Comparison of ENCODE assay signal across 11 cellular contexts in genomic region chr7:106114735-106115383, GRCh38. TPM values are rescaled to one million over a fixed set of nuclear protein-coding genes. Genes with fewer than 3 reads are reported as not detected.
A peak's percentile ranks its signal among the peaks of the same experiment; 100 is the strongest.
DNase-seq lines count a peak whose midpoint lies in the region; ATAC-seq, FAIRE-seq and TF ChIP-seq lines count a peak whose summit lies in the region.
"Had no signal": no experiment of that assay in that cellular context is flagged by ENCODE, and none has a peak within 500 bp of the region (broad histone marks: within the 10 kb centered on the region; RNA-seq: fewer than 3 reads in every experiment).

No MANE protein-coding gene starts in this region.

- peaks cover 17% of the 10 kb centered on the region for H3K36me3 ChIP-seq in OCI-LY7 (ENCODE audit: insufficient read depth, low read length)
- H3K36me3 ChIP-seq in psoas muscle (ENCODE audit: insufficient read depth in 1 of 2, low read depth in 1 of 2), result no peaks in the 10 kb centered on the region
- no peaks in the 10 kb centered on the region for H3K36me3 ChIP-seq in small intestine (ENCODE audit: control insufficient read depth in 2 of 2, insufficient read depth in 2 of 2, low read length in 2 of 2)
- H3K36me3 ChIP-seq: cardiac muscle cell, left lung had no signal

- peak overlapping the region; percentile 83 for H3K27ac Mint-ChIP-seq in activated naive CD8-positive, alpha-beta T cell treated with anti-CD3 and anti-CD28 coated beads for 36 hours

- no peak for TF ChIP-seq POLR2A in H54 (IDR thresholded peaks at IDR 0.05; ENCODE audit: low read depth, low read length)

- no peaks in the 10 kb centered on the region for H3K9me2 ChIP-seq in OCI-LY7 (ENCODE audit: insufficient read depth, low read length)

- H3K79me2 ChIP-seq in OCI-LY7 (ENCODE audit: insufficient read depth, low read depth, low read length), result peaks cover 33% of the 10 kb centered on the region

- H3K9me3 ChIP-seq in OCI-LY7 (ENCODE audit: low read length), result no peaks in the 10 kb centered on the region
- no peaks in the 10 kb centered on the region for H3K9me3 ChIP-seq in psoas muscle
- H3K9me3 ChIP-seq in small intestine (ENCODE audit: control insufficient read depth, low read depth), result no peaks in the 10 kb centered on the region
- H3K9me3 ChIP-seq: left lung had no signal

- peaks cover 52% of the 10 kb centered on the region for H3K4me1 Mint-ChIP-seq in activated naive CD8-positive, alpha-beta T cell treated with anti-CD3 and anti-CD28 coated beads for 36 hours

- POLR2A ChIA-PET in OCI-LY7 (lab: Charles Lee), result interaction anchor here (0.5 to 12.7 kb wide), 13 partner anchors 12 to 1169 kb away, joined by 3 to 297 read pairs (median 4); no protein-coding TSS in a partner anchor

- H3K4me1 ChIP-seq in OCI-LY7 (ENCODE audit: insufficient read depth, low read length, poor library complexity, severe bottlenecking), result peaks cover 66% of the 10 kb centered on the region
- H3K4me1 ChIP-seq in psoas muscle, result peaks cover 45% of the 10 kb centered on the region
- peaks cover 0 to 3% of the 10 kb centered on the region in 2 donors for H3K4me1 ChIP-seq in small intestine (ENCODE audit: control insufficient read depth in 2 of 2, insufficient read depth in 1 of 2, low read depth in 1 of 2, low read length in 1 of 2)

- H4K20me1 ChIP-seq in OCI-LY7 (ENCODE audit: insufficient read depth, low read length), result peaks cover 8% of the 10 kb centered on the region

- peaks cover 5% of the 10 kb centered on the region for H3K36me3 Mint-ChIP-seq in activated naive CD8-positive, alpha-beta T cell treated with anti-CD3 and anti-CD28 coated beads for 36 hours

- no peaks in the 10 kb centered on the region for H3K27me3 Mint-ChIP-seq in activated naive CD8-positive, alpha-beta T cell treated with anti-CD3 and anti-CD28 coated beads for 36 hours

- WGBS in psoas muscle, 3 donors, result 77 to 80% (median 78%) methylated on average over 5 of the region's 5 CpGs
- WGBS in small intestine, 3 donors, result 66 to 73% (median 71%) methylated on average over 5 of the region's 5 CpGs

- no peak for TF ChIP-seq CTCF in OCI-LY7 (conservative IDR thresholded peaks at IDR 0.05; ENCODE audit: low read length)
- TF ChIP-seq CTCF in psoas muscle (IDR thresholded peaks at IDR 0.05), result no peak

- H3K27me3 ChIP-seq in psoas muscle (ENCODE audit: insufficient read depth in 3 of 3, low read length in 2 of 3) (no peaks in the 10 kb centered on the region), small intestine (ENCODE audit: control insufficient read depth in 2 of 2, insufficient read depth in 2 of 2, low read length in 2 of 2) (no peaks in the 10 kb centered on the region)
- H3K27me3 ChIP-seq: cardiac muscle cell, left lung had no signal

- H3K9me3 Mint-ChIP-seq in activated naive CD8-positive, alpha-beta T cell treated with anti-CD3 and anti-CD28 coated beads for 36 hours, result no peaks in the 10 kb centered on the region

- ATAC-seq in psoas muscle, result no peak
- ATAC-seq in HG02981 (IDR thresholded peaks at IDR 0.05; ENCODE audit: unreplicated experiment), result no peak
- no peak for ATAC-seq in HG03460 (IDR thresholded peaks at IDR 0.05; ENCODE audit: unreplicated experiment)
- ATAC-seq: left lung had no signal

- H3K27ac ChIP-seq in OCI-LY7 (ENCODE audit: low read depth, low read length, poor library complexity, severe bottlenecking), result peak overlapping the region; percentile 83
- peak overlapping the region; percentile 76 for H3K27ac ChIP-seq in psoas muscle
- H3K27ac ChIP-seq in small intestine (ENCODE audit: low read depth in 1 of 2, low read length in 1 of 2), result no peak overlapping the region
- H3K27ac ChIP-seq: cardiac muscle cell, left lung had no signal

- CTCF ChIA-PET in OCI-LY7 (lab: Charles Lee; ENCODE audit: unreplicated experiment), result no interaction called here

- peak overlapping the region; percentile 35 for H3K4me3 Mint-ChIP-seq in activated naive CD8-positive, alpha-beta T cell treated with anti-CD3 and anti-CD28 coated beads for 36 hours

- DNase-seq in CD1c-positive myeloid dendritic cell (ENCODE audit: extremely low spot score), result peak; percentile 17
- DNase-seq in OCI-LY7 (ENCODE audit: low spot score), result peak; percentile 75
- peak; percentile 33 for DNase-seq in activated naive CD8-positive, alpha-beta T cell treated with anti-CD3 and anti-CD28 coated beads for 36 hours
- DNase-seq in psoas muscle, result no peak
- DNase-seq in small intestine, result no peak
- no peak for DNase-seq in H54 (ENCODE audit: insufficient read length, low spot score)
- DNase-seq: AML-193, left lung had no signal

- FAIRE-seq in small intestine (lab: Jason Lieb, UNC) (no peak), H54 (lab: Jason Lieb, UNC) (no peak)

- BruUV-seq in OCI-LY7 (replicated peaks; lab: Mats Ljungman, UMichigan), result no TSS peak

- peak overlapping the region; percentile 66 for H3K4me2 ChIP-seq in OCI-LY7 (ENCODE audit: low read length)

- peak overlapping the region; percentile 21 for H3K4me3 ChIP-seq in OCI-LY7 (ENCODE audit: low read depth, low read length, poor library complexity, severe bottlenecking)
- no peak overlapping the region for H3K4me3 ChIP-seq in psoas muscle
- H3K4me3 ChIP-seq in small intestine (ENCODE audit: low read depth in 1 of 2, low read length in 2 of 2), result no peak overlapping the region
- H3K4me3 ChIP-seq: cardiac muscle cell, left lung had no signal

- intact Hi-C loops in OCI-LY7 (cut with micrococcal nuclease; ENCODE audit: unreplicated experiment) (loop anchor here (1.0 to 10.0 kb wide), 2 partner anchors 38 to 1100 kb away; partner anchors contain the start of gene KMT2E), psoas muscle (cut with DNase I) (loop anchor here (5.0 to 10.0 kb wide), 3 partner anchors 37 to 1100 kb away; partner anchors contain the start of gene KMT2E (in 1 of the 2))

- H2AFZ ChIP-seq in OCI-LY7 (ENCODE audit: low read length), result peak overlapping the region; percentile 77

RNA-seq across cellular contexts. Expression of gene SYPL1, which starts 2.7 kb away (rescaled TPM):
- 30.4 and 34.1 TPM in 2 replicates for total RNA-seq in OCI-LY7 (2014; rRNA removed; shearing (Covaris generic))
- total RNA-seq in OCI-LY7 (2022), result 112 and 118 TPM in 2 replicates
- 10 to 100 TPM; 41.6 to 42.8 TPM for total RNA-seq in activated naive CD8-positive, alpha-beta T cell treated with anti-CD3 and anti-CD28 coated beads for 36 hours
- 100 to 1,000 TPM in 1 of 4 donors, 10 to 100 TPM in 3; 68.3 to 113 (median 80.2) TPM for total RNA-seq in psoas muscle
- polyA plus RNA-seq in psoas muscle, result 100 to 1,000 TPM in 1 of 3 donors, 10 to 100 TPM in 2; 66.3 to 110 (median 72.1) TPM
- polyA plus RNA-seq in small intestine, result 10 to 100 TPM; 21.0 to 94.2 (median 35.9) TPM

Comparison
In these comparisons a context has a peak if more than half of its experiments do, and no peak if none do; other contexts are left out.
1. DNase-seq: peak in CD1c-positive myeloid dendritic cell (single experiment), OCI-LY7 (single experiment) and activated naive CD8-positive, alpha-beta T cell treated with anti-CD3 and anti-CD28 coated beads for 36 hours (single experiment); none in psoas muscle (0 of 2), small intestine (single experiment) and H54 (single experiment).
2. H3K27ac ChIP-seq: peak in OCI-LY7 (single experiment) and psoas muscle (single experiment); none in small intestine (0 of 2).